18 cellular contexts compared by ENCODE assay signal in the genomic region with DNA sequence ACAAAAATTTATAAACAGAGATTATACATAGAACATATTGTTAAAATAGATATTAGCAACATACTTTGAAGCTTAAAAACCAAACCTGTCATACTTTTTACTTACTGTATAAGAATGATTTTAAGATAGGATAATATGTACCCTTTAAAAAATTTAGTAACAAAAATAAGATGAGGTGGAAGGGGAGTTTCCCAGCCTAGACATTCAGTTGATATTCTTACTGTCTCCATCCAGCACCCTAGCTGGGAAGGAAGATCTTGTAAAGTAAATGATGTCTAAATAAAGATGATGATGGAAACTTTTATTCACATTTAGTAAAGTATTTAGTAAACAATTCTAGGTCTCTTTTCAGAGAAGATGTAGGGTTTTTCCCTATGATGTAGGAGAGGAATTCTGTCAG.
"Had no signal": no experiment of that assay in that cellular context is flagged by ENCODE, and none has a peak within 500 bp of the region (broad histone marks: within the 10 kb centered on the region; RNA-seq: fewer than 3 reads in every experiment).

No MANE protein-coding gene starts in this region.

- H3K9ac ChIP-seq: SK-N-SH had no signal

- H3K4me3 ChIP-seq: cardiac muscle cell, esophagus squamous epithelium, mucosa of descending colon had no signal

- H3K27me3 ChIP-seq: cardiac muscle cell, esophagus squamous epithelium, tibial nerve had no signal

- H3K36me3 ChIP-seq: esophagus squamous epithelium, tibial nerve had no signal

- DNase-seq: activated CD8-positive, alpha-beta T cell treated with anti-CD3 and anti-CD28 coated beads for 36 hours; activated effector memory CD4-positive, alpha-beta T cell treated with Interleukin-2 at 50 U/mL for 16 hours; activated naive CD4-positive, alpha-beta T cell treated with anti-CD3 and anti-CD28 coated beads, Interleukin-2, amount 50 U/mL, for 16 hours; activated T-cell treated with anti-CD3 and anti-CD28 coated beads, Interleukin-2, amount 50 U/mL, for 4 hours; esophagus squamous epithelium; head of caudate nucleus; mucosa of descending colon; naive thymus-derived CD4-positive, alpha-beta T cell; SK-N-SH; stimulated activated CD4-positive, alpha-beta T cell treated with anti-CD3 and anti-CD28 coated beads, Interleukin-15, amount 100 ng/mL, for 24 hours; stimulated activated CD4-positive, alpha-beta T cell treated with anti-CD3 and anti-CD28 coated beads, Interleukin-4, amount 100 ng/mL, for 1 hour; stimulated activated naive CD4-positive, alpha-beta T cell; substantia nigra; T-helper 1 cell; T1000 had no signal

- H3K27ac ChIP-seq: cardiac muscle cell, VCaP had no signal

- H3K9me3 ChIP-seq: esophagus squamous epithelium, mucosa of descending colon, SK-N-SH had no signal

- ATAC-seq: activated CD8-positive, alpha-beta T cell treated with anti-CD3 and anti-CD28 coated beads for 36 hours; activated T-cell treated with anti-CD3 and anti-CD28 coated beads, Interleukin-2, amount 50 U/mL, for 4 hours; mucosa of descending colon; naive thymus-derived CD4-positive, alpha-beta T cell had no signal
